In the genomic region with DNA sequence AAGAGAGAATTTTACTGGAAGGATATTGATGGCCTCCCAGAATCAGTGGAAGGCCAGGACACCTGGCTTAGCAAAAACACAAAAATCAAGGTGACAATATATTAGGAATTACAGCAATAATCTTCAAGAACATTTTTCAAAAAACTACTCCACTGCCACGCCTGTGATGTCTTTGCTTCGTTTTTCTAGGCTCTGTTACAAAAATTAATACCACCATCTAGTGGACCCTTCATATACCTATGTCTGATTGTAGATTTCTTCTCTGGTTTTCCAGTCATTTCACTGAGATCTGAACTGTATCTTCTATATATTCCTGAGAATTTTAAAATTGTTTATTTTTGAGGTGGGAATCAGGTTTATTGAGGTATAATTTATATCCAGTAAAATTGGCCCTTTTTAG, we compare ENCODE assay signal across 9 cellular contexts. TPM values are rescaled to one million over a fixed set of nuclear protein-coding genes. Genes with fewer than 3 reads are reported as not detected.
A peak's percentile ranks its signal among the peaks of the same experiment; 100 is the strongest.
DNase-seq lines count a peak whose midpoint lies in the region; ATAC-seq, FAIRE-seq and TF ChIP-seq lines count a peak whose summit lies in the region.
"Had no signal": no experiment of that assay in that cellular context is flagged by ENCODE, and none has a peak within 500 bp of the region (broad histone marks: within the 10 kb centered on the region; RNA-seq: fewer than 3 reads in every experiment).

No MANE protein-coding gene starts in this region.

- peaks cover 0 to 3% of the 10 kb centered on the region in 2 donors for H3K9me3 Mint-ChIP-seq in natural killer cell
- no peaks in the 10 kb centered on the region for H3K9me3 Mint-ChIP-seq in natural killer cell treated with Interleukin-12 subunit alpha and Interleukin-12 subunit beta and Interleukin-15 and Interleukin-18, amount 100 ng/mL, for 72 hours
- peaks cover 2 to 7% (median 4%) of the 10 kb centered on the region in 5 experiments for H3K9me3 Mint-ChIP-seq in brain

- no peaks in the 10 kb centered on the region for H3K36me3 Mint-ChIP-seq in natural killer cell
- peaks cover 1% of the 10 kb centered on the region for H3K36me3 Mint-ChIP-seq in natural killer cell treated with Interleukin-12 subunit alpha and Interleukin-12 subunit beta and Interleukin-15 and Interleukin-18, amount 100 ng/mL, for 72 hours
- H3K36me3 Mint-ChIP-seq in brain = peaks cover under 1% of the 10 kb centered on the region
- H3K36me3 Mint-ChIP-seq: naive B cell had no signal

- FAIRE-seq in urothelium cell line (lab: Jason Lieb, UNC) = no peak
- FAIRE-seq in HTR-8/SVneo (lab: Jason Lieb, UNC) = no peak

- intact Hi-C loops in natural killer cell (cut with micrococcal nuclease) = loop anchor here (10.0 kb wide), 1 partner anchor 695 kb away; the partner anchor contains the start of gene SSR3
- intact Hi-C loops in Right ventricle myocardium superior (cut with DNase I) = no loop called here

- ATAC-seq in natural killer cell = no peak
- ATAC-seq in natural killer cell treated with Interleukin-12 subunit alpha and Interleukin-12 subunit beta and Interleukin-15 and Interleukin-18, amount 100 ng/mL, for 72 hours = no peak
- no peak for ATAC-seq in Right ventricle myocardium superior (ENCODE audit: poor library complexity)

- H3K27me3 Mint-ChIP-seq in natural killer cell (ENCODE audit: low read depth in 2 of 2) = no peaks in the 10 kb centered on the region
- peaks cover 0 to 2% of the 10 kb centered on the region in 2 donors for H3K27me3 Mint-ChIP-seq in natural killer cell treated with Interleukin-12 subunit alpha and Interleukin-12 subunit beta and Interleukin-15 and Interleukin-18, amount 100 ng/mL, for 72 hours
- peaks cover 15% of the 10 kb centered on the region for H3K27me3 Mint-ChIP-seq in brain

- H3K27ac Mint-ChIP-seq in natural killer cell (no peak overlapping the region), brain (peak overlapping the region; percentile 5 to 80 (median 39))
- H3K27ac Mint-ChIP-seq in natural killer cell treated with Interleukin-12 subunit alpha and Interleukin-12 subunit beta and Interleukin-15 and Interleukin-18, amount 100 ng/mL, for 72 hours = peak overlapping the region in 1 of 2 donors; percentile 19

- TF ChIP-seq CTCF in natural killer cell (IDR thresholded peaks at IDR 0.05) = peak; percentile 11
- peak; percentile 23; the same call in 1 of the 2 replicates for TF ChIP-seq CTCF in LNCAP (IDR thresholded peaks at IDR 0.05)
- peak; percentile 47 to 51 for TF ChIP-seq CTCF in brain (conservative IDR thresholded peaks at IDR 0.05)

- H3K4me1 Mint-ChIP-seq in natural killer cell (peaks cover 2 to 8% of the 10 kb centered on the region in 2 donors), brain (peaks cover 3% of the 10 kb centered on the region)
- peaks cover 12 to 16% of the 10 kb centered on the region in 2 donors for H3K4me1 Mint-ChIP-seq in natural killer cell treated with Interleukin-12 subunit alpha and Interleukin-12 subunit beta and Interleukin-15 and Interleukin-18, amount 100 ng/mL, for 72 hours (ENCODE audit: low read depth in 2 of 2)

- DNase-seq in natural killer cell (no peak), urothelium cell line (ENCODE audit: low spot score) (peak; percentile 7), HTR-8/SVneo (ENCODE audit: insufficient read length, low spot score) (no peak), Right ventricle myocardium superior (no peak)
- no peak for DNase-seq in natural killer cell treated with Interleukin-12 subunit alpha and Interleukin-12 subunit beta and Interleukin-15 and Interleukin-18, amount 100 ng/mL, for 72 hours (ENCODE audit: low spot score)
- no peak for DNase-seq in activated effector memory CD4-positive, alpha-beta T cell treated with anti-CD3 and anti-CD28 coated beads, Interleukin-2, amount 50 U/mL, for 16 hours
- DNase-seq: naive B cell had no signal

- H3K4me3 Mint-ChIP-seq in natural killer cell (no peak overlapping the region), brain (peak overlapping the region in 4 of 5 experiments; percentile 3 to 75 (median 23))
- no peak overlapping the region for H3K4me3 Mint-ChIP-seq in natural killer cell treated with Interleukin-12 subunit alpha and Interleukin-12 subunit beta and Interleukin-15 and Interleukin-18, amount 100 ng/mL, for 72 hours

RNA-seq across cellular contexts. Expression of gene SLC33A1, which starts 5.6 kb away (rescaled TPM):
- total RNA-seq in natural killer cell = 10 to 100 TPM; 25.2 to 28.4 (median 27.2) TPM
- total RNA-seq in natural killer cell treated with Interleukin-12 subunit alpha and Interleukin-12 subunit beta and Interleukin-15 and Interleukin-18, amount 100 ng/mL, for 72 hours = 10 to 100 TPM; 29.1 to 36.7 TPM
- 16.3 TPM for polyA plus RNA-seq in brain (ENCODE audit: insufficient read depth, low read depth, low replicate concordance)
- total RNA-seq in Right ventricle myocardium superior = 17.6 TPM

RNA-seq across cellular contexts. Expression of gene GMPS, which starts 10.6 kb away (rescaled TPM):
- total RNA-seq in natural killer cell (10 to 100 TPM; 36.7 to 49.7 (median 45.4) TPM), Right ventricle myocardium superior (27.6 TPM)
- 100 to 1,000 TPM in 1 of 2 donors, 10 to 100 TPM in 1; 79.5 to 127 TPM for total RNA-seq in natural killer cell treated with Interleukin-12 subunit alpha and Interleukin-12 subunit beta and Interleukin-15 and Interleukin-18, amount 100 ng/mL, for 72 hours
- polyA plus RNA-seq in brain (ENCODE audit: insufficient read depth, low read depth, low replicate concordance) = 61.0 TPM

RNA-seq across cellular contexts. Expression of gene C3orf33, which starts 53.8 kb away (rescaled TPM):
- 1 to 10 TPM in 2 of 3 donors, under 1 TPM in 1; 0.88 to 2.5 (median 1.2) TPM for total RNA-seq in natural killer cell
- 1 to 10 TPM; 1.6 to 1.7 TPM for total RNA-seq in natural killer cell treated with Interleukin-12 subunit alpha and Interleukin-12 subunit beta and Interleukin-15 and Interleukin-18, amount 100 ng/mL, for 72 hours
- polyA plus RNA-seq in brain (ENCODE audit: insufficient read depth, low read depth, low replicate concordance) = 1.8 TPM
- 7.0 TPM for total RNA-seq in Right ventricle myocardium superior

Comparison
In these comparisons a context has a peak if more than half of its experiments do, and no peak if none do; other contexts are left out.
1. H3K27ac Mint-ChIP-seq: peak in brain (5 of 5); none in natural killer cell (0 of 2).
2. H3K4me3 Mint-ChIP-seq: peak in brain (4 of 5); none in natural killer cell (single experiment) and natural killer cell treated with Interleukin-12 subunit alpha and Interleukin-12 subunit beta and Interleukin-15 and Interleukin-18, amount 100 ng/mL, for 72 hours (single experiment).
3. Peak in every context shown above with its lines, with median percentiles within 50 percentile points of each other: CTCF ChIP-seq.